In the genomic region with DNA sequence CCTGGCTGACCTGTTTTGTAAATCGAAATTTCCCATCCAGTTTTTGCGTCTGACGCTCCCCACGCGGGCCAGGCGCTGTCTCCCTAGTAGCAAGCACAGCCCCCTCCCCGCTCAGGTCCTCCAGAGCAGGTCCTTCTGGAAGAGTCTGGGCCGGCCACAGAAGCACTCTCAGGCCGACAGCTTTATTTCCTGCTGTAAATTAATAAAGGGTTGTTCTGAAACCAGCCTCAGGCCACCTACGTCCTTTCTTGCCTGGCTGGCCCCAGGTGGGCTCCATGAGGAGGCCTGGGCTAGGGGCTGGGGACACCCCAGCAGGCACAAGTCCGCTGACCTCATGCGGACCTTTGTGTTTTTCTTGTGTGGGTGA, we compare ENCODE assay signal across 16 cellular contexts. TPM values are rescaled to one million over a fixed set of nuclear protein-coding genes. Genes with fewer than 3 reads are reported as not detected.
DNase-seq lines count a peak whose midpoint lies in the region; ATAC-seq and TF ChIP-seq lines count a peak whose summit lies in the region.
"Had no signal": no experiment of that assay in that cellular context is flagged by ENCODE, and none has a peak within 500 bp of the region (broad histone marks: within the 10 kb centered on the region; RNA-seq: fewer than 3 reads in every experiment).

No MANE protein-coding gene starts in this region.

- no peak overlapping the region for H3K4me3 Mint-ChIP-seq in stimulated activated effector memory CD8-positive, alpha-beta T cell treated with anti-CD3 and anti-CD28 coated beads, Interleukin-12 subunit alpha, Interleukin-12 subunit beta, amount 100 ng/mL, for 72 hours
- no peak overlapping the region for H3K4me3 Mint-ChIP-seq in natural killer cell
- H3K4me3 Mint-ChIP-seq: immature natural killer cell had no signal

- DNase-seq in G401 (ENCODE audit: low spot score) (peak; percentile 22), body of pancreas (peak in 3 of 4 donors; percentile 1 to 3 (median 2)), glomerular visceral epithelial cell (ENCODE audit: extremely low spot score) (no peak), natural killer cell (no peak), NCI-H345 (lab: John Stamatoyannopoulos, UW) (no peak)
- DNase-seq in stimulated activated effector memory CD8-positive, alpha-beta T cell treated with anti-CD3 and anti-CD28 coated beads, Interleukin-12 subunit alpha, Interleukin-12 subunit beta, amount 100 ng/mL, for 72 hours (ENCODE audit: low spot score in 2 of 2) = no peak
- DNase-seq: GOT3, immature natural killer cell, MM.1S, NCI-H2029 treated with DMSO at 0.1 percent for 48 hours, NCI-H526 treated with DMSO at 0.1 percent for 48 hours, PC-9 had no signal

- 79 to 95% methylated on average over 12 of the region's 12 CpGs for WGBS in body of pancreas, 2 donors

- intact Hi-C loops in body of pancreas (cut with DNase I) = no loop called here
- intact Hi-C loops in natural killer cell (cut with micrococcal nuclease) = no loop called here

- no peak for TF ChIP-seq POLR2A in body of pancreas (IDR thresholded peaks at IDR 0.05)

- no peaks in the 10 kb centered on the region for H3K36me3 Mint-ChIP-seq in stimulated activated effector memory CD8-positive, alpha-beta T cell treated with anti-CD3 and anti-CD28 coated beads, Interleukin-12 subunit alpha, Interleukin-12 subunit beta, amount 100 ng/mL, for 72 hours
- H3K36me3 Mint-ChIP-seq in natural killer cell = no peaks in the 10 kb centered on the region
- H3K36me3 Mint-ChIP-seq: activated naive CD4-positive, alpha-beta T cell treated with anti-CD3 and anti-CD28 coated beads, Interleukin-2, amount 50 U/mL, for 72 hours; immature natural killer cell had no signal

- H3K27ac Mint-ChIP-seq in stimulated activated effector memory CD8-positive, alpha-beta T cell treated with anti-CD3 and anti-CD28 coated beads, Interleukin-12 subunit alpha, Interleukin-12 subunit beta, amount 100 ng/mL, for 72 hours = peak overlapping the region; percentile 45
- no peak overlapping the region for H3K27ac Mint-ChIP-seq in natural killer cell
- H3K27ac Mint-ChIP-seq: activated naive CD4-positive, alpha-beta T cell treated with anti-CD3 and anti-CD28 coated beads, Interleukin-2, amount 50 U/mL, for 72 hours; immature natural killer cell had no signal

- H3K9me3 ChIP-seq in body of pancreas = no peaks in the 10 kb centered on the region
- H3K9me3 ChIP-seq: thoracic aorta had no signal

- H3K27me3 ChIP-seq in body of pancreas (no peaks in the 10 kb centered on the region), layer of hippocampus (ENCODE audit: control insufficient read depth, insufficient read depth, low read length) (peaks cover 3% of the 10 kb centered on the region)

- no peak for TF ChIP-seq CTCF in body of pancreas (IDR thresholded peaks at IDR 0.05)
- TF ChIP-seq CTCF in natural killer cell (IDR thresholded peaks at IDR 0.05) = no peak

- no peak overlapping the region for H3K4me3 ChIP-seq in body of pancreas
- H3K4me3 ChIP-seq: PC-9, thoracic aorta had no signal

- no peaks in the 10 kb centered on the region for H3K9me3 Mint-ChIP-seq in stimulated activated effector memory CD8-positive, alpha-beta T cell treated with anti-CD3 and anti-CD28 coated beads, Interleukin-12 subunit alpha, Interleukin-12 subunit beta, amount 100 ng/mL, for 72 hours
- no peaks in the 10 kb centered on the region for H3K9me3 Mint-ChIP-seq in natural killer cell
- H3K9me3 Mint-ChIP-seq: activated naive CD4-positive, alpha-beta T cell treated with anti-CD3 and anti-CD28 coated beads, Interleukin-2, amount 50 U/mL, for 72 hours had no signal

- H3K4me1 Mint-ChIP-seq in stimulated activated effector memory CD8-positive, alpha-beta T cell treated with anti-CD3 and anti-CD28 coated beads, Interleukin-12 subunit alpha, Interleukin-12 subunit beta, amount 100 ng/mL, for 72 hours = no peaks in the 10 kb centered on the region
- no peaks in the 10 kb centered on the region for H3K4me1 Mint-ChIP-seq in natural killer cell
- H3K4me1 Mint-ChIP-seq: immature natural killer cell had no signal

- peaks cover 16 to 18% of the 10 kb centered on the region in 2 donors for H3K27me3 Mint-ChIP-seq in natural killer cell (ENCODE audit: low read depth in 2 of 2)

- H3K27ac ChIP-seq in body of pancreas (no peak overlapping the region), layer of hippocampus (ENCODE audit: low read depth, low read length) (peak overlapping the region; percentile 12)
- H3K27ac ChIP-seq: PC-9, thoracic aorta had no signal

- no peaks in the 10 kb centered on the region for H3K4me1 ChIP-seq in body of pancreas

- in situ Hi-C loops in G401 (cut with HindIII; ENCODE audit: low sequenced_read_pairs) = no loop called here

- no peak for ATAC-seq in body of pancreas
- no peak for ATAC-seq in stimulated activated effector memory CD8-positive, alpha-beta T cell treated with anti-CD3 and anti-CD28 coated beads, Interleukin-12 subunit alpha, Interleukin-12 subunit beta, amount 100 ng/mL, for 72 hours
- ATAC-seq in natural killer cell = no peak
- no peak for ATAC-seq in HG02852 (IDR thresholded peaks at IDR 0.05; ENCODE audit: unreplicated experiment)
- ATAC-seq: activated naive CD4-positive, alpha-beta T cell treated with anti-CD3 and anti-CD28 coated beads, Interleukin-2, amount 50 U/mL, for 72 hours had no signal

- H3K36me3 ChIP-seq in body of pancreas (replicated peaks in 1 of 2; ENCODE audit: insufficient read depth in 1 of 2, low read depth in 2 of 2) = no peaks in the 10 kb centered on the region
- H3K36me3 ChIP-seq: thoracic aorta had no signal

RNA-seq across cellular contexts. Expression of a gene that starts 35.2 kb away (rescaled TPM):
- 0.06 and 2.2 TPM in 2 replicates for total RNA-seq in G401 (2014; rRNA removed; shearing (Covaris generic))
- total RNA-seq in body of pancreas (1 to 10 TPM in 1 of 2 donors, under 1 TPM in 1; 0.52 to 7.6 TPM), natural killer cell (under 1 TPM in 1 of 3 donors, not detected in 2; 0.70 TPM)

Comparison
In these comparisons a context has a peak if more than half of its experiments do, and no peak if none do; other contexts are left out.
1. DNase-seq: peak in G401 (single experiment) and body of pancreas (3 of 4); none in stimulated activated effector memory CD8-positive, alpha-beta T cell treated with anti-CD3 and anti-CD28 coated beads, Interleukin-12 subunit alpha, Interleukin-12 subunit beta, amount 100 ng/mL, for 72 hours (0 of 2), glomerular visceral epithelial cell (single experiment), natural killer cell (single experiment) and NCI-H345 (single experiment).